1 cellular context compared by ENCODE assay signal in genomic region chr11:119361961-119362725, GRCh38.
TF ChIP-seq lines count a peak whose summit lies in the region.

No MANE protein-coding gene starts in this region.

TF ChIP-seq in GM23338, 12 proteins besides CTCF, POLR2A, EP300 and RAD21:
- TF ChIP-seq ZNF462 (CRISPR knock-in tag; IDR thresholded peaks at IDR 0.05) = no peak
- no peak for TF ChIP-seq NANOG (IDR thresholded peaks at IDR 0.05; ENCODE audit: borderline replicate concordance)
- no peak for TF ChIP-seq REST (IDR thresholded peaks at IDR 0.05; ENCODE audit: unreplicated experiment)
- TF ChIP-seq CREB1 (CRISPR knock-in tag; IDR thresholded peaks at IDR 0.05; ENCODE audit: low read depth) = no peak
- no peak for TF ChIP-seq ZNF114 (CRISPR knock-in tag; IDR thresholded peaks at IDR 0.05)
- TF ChIP-seq ZNF331 (CRISPR knock-in tag; IDR thresholded peaks at IDR 0.05; ENCODE audit: low read depth) = no peak
- no peak for TF ChIP-seq STAT1 (IDR thresholded peaks at IDR 0.05; ENCODE audit: unreplicated experiment)
- no peak for TF ChIP-seq POLR2AphosphoS5 (IDR thresholded peaks at IDR 0.05; ENCODE audit: low read depth)
- no peak for TF ChIP-seq JUNB (IDR thresholded peaks at IDR 0.05; ENCODE audit: unreplicated experiment)
- TF ChIP-seq EZH2phosphoT487 (IDR thresholded peaks at IDR 0.05; ENCODE audit: unreplicated experiment) = no peak
- TF ChIP-seq ETS1 (IDR thresholded peaks at IDR 0.05) = no peak
- no peak for TF ChIP-seq EZH2 (IDR thresholded peaks at IDR 0.05; ENCODE audit: low read depth, unreplicated experiment)
